In the genomic region with DNA sequence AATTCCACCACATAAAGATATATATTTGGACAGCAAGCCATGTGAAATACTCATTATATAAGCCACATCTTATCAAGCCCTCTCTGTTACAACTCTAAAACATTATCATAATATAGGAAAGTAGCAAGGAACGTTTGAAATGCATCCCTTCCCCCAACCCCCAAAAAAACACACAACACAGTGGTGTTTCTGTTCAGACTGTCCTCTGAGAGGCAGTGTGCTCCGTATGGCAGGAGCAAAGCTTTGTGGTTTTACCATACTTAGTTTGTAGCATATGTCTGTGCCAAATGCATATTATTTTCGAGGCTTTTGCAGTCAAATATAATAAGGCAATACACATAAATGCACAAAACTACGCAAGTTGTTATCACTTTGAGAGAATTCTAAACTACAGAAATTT, we compare ENCODE assay signal across 1 cellular context.
TF ChIP-seq lines count a peak whose summit lies in the region.

No MANE protein-coding gene starts in this region.

TF ChIP-seq in K562, 482 proteins besides CTCF, POLR2A, EP300 and RAD21 (continued from another document):
- TF ChIP-seq, protein P1, sequence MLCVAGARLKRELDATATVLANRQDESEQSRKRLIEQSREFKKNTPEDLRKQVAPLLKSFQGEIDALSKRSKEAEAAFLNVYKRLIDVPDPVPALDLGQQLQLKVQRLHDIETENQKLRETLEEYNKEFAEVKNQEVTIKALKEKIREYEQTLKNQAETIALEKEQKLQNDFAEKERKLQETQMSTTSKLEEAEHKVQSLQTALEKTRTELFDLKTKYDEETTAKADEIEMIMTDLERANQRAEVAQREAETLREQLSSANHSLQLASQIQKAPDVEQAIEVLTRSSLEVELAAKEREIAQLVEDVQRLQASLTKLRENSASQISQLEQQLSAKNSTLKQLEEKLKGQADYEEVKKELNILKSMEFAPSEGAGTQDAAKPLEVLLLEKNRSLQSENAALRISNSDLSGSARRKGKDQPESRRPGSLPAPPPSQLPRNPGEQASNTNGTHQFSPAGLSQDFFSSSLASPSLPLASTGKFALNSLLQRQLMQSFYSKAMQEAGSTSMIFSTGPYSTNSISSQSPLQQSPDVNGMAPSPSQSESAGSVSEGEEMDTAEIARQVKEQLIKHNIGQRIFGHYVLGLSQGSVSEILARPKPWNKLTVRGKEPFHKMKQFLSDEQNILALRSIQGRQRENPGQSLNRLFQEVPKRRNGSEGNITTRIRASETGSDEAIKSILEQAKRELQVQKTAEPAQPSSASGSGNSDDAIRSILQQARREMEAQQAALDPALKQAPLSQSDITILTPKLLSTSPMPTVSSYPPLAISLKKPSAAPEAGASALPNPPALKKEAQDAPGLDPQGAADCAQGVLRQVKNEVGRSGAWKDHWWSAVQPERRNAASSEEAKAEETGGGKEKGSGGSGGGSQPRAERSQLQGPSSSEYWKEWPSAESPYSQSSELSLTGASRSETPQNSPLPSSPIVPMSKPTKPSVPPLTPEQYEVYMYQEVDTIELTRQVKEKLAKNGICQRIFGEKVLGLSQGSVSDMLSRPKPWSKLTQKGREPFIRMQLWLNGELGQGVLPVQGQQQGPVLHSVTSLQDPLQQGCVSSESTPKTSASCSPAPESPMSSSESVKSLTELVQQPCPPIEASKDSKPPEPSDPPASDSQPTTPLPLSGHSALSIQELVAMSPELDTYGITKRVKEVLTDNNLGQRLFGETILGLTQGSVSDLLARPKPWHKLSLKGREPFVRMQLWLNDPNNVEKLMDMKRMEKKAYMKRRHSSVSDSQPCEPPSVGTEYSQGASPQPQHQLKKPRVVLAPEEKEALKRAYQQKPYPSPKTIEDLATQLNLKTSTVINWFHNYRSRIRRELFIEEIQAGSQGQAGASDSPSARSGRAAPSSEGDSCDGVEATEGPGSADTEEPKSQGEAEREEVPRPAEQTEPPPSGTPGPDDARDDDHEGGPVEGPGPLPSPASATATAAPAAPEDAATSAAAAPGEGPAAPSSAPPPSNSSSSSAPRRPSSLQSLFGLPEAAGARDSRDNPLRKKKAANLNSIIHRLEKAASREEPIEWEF (CRISPR knock-in tag; IDR thresholded peaks at IDR 0.05), result no peak
- no peak for TF ChIP-seq HIVEP1 (CRISPR knock-in tag; IDR thresholded peaks at IDR 0.05)
- TF ChIP-seq, protein P2, sequence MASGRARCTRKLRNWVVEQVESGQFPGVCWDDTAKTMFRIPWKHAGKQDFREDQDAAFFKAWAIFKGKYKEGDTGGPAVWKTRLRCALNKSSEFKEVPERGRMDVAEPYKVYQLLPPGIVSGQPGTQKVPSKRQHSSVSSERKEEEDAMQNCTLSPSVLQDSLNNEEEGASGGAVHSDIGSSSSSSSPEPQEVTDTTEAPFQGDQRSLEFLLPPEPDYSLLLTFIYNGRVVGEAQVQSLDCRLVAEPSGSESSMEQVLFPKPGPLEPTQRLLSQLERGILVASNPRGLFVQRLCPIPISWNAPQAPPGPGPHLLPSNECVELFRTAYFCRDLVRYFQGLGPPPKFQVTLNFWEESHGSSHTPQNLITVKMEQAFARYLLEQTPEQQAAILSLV (tag; IDR thresholded peaks at IDR 0.05), result no peak
- TF ChIP-seq ZNF561 (CRISPR knock-in tag; conservative IDR thresholded peaks at IDR 0.05), result no peak
- no peak for TF ChIP-seq PHB (CRISPR knock-in tag; IDR thresholded peaks at IDR 0.05)
- TF ChIP-seq FOXM1 (IDR thresholded peaks at IDR 0.05; ENCODE audit: low read depth), result no peak
- no peak for TF ChIP-seq FOXM1 (CRISPR knock-in tag; IDR thresholded peaks at IDR 0.05; ENCODE audit: low read depth)
- TF ChIP-seq TBL1XR1 (IDR thresholded peaks at IDR 0.05; ENCODE audit: low read length in 2 of 2), result no peak
- TF ChIP-seq, protein P3, sequence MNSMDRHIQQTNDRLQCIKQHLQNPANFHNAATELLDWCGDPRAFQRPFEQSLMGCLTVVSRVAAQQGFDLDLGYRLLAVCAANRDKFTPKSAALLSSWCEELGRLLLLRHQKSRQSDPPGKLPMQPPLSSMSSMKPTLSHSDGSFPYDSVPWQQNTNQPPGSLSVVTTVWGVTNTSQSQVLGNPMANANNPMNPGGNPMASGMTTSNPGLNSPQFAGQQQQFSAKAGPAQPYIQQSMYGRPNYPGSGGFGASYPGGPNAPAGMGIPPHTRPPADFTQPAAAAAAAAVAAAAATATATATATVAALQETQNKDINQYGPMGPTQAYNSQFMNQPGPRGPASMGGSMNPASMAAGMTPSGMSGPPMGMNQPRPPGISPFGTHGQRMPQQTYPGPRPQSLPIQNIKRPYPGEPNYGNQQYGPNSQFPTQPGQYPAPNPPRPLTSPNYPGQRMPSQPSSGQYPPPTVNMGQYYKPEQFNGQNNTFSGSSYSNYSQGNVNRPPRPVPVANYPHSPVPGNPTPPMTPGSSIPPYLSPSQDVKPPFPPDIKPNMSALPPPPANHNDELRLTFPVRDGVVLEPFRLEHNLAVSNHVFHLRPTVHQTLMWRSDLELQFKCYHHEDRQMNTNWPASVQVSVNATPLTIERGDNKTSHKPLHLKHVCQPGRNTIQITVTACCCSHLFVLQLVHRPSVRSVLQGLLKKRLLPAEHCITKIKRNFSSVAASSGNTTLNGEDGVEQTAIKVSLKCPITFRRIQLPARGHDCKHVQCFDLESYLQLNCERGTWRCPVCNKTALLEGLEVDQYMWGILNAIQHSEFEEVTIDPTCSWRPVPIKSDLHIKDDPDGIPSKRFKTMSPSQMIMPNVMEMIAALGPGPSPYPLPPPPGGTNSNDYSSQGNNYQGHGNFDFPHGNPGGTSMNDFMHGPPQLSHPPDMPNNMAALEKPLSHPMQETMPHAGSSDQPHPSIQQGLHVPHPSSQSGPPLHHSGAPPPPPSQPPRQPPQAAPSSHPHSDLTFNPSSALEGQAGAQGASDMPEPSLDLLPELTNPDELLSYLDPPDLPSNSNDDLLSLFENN (IDR thresholded peaks at IDR 0.05; ENCODE audit: low read depth in 2 of 2, low read length in 2 of 2), result no peak
- no peak for TF ChIP-seq POLR2B (IDR thresholded peaks at IDR 0.05; ENCODE audit: low read depth, partially characterized antibody)
- no peak for TF ChIP-seq RBM25 (IDR thresholded peaks at IDR 0.05; ENCODE audit: low read depth, low read length, severe bottlenecking)
- TF ChIP-seq BRD4 (IDR thresholded peaks at IDR 0.05), result no peak
- no peak for TF ChIP-seq NCOR1 (IDR thresholded peaks at IDR 0.05)
- TF ChIP-seq PCBP1 (IDR thresholded peaks at IDR 0.05; ENCODE audit: low read depth, low read length, poor library complexity, severe bottlenecking), result no peak
- TF ChIP-seq, protein P4, sequence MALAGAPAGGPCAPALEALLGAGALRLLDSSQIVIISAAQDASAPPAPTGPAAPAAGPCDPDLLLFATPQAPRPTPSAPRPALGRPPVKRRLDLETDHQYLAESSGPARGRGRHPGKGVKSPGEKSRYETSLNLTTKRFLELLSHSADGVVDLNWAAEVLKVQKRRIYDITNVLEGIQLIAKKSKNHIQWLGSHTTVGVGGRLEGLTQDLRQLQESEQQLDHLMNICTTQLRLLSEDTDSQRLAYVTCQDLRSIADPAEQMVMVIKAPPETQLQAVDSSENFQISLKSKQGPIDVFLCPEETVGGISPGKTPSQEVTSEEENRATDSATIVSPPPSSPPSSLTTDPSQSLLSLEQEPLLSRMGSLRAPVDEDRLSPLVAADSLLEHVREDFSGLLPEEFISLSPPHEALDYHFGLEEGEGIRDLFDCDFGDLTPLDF (CRISPR knock-in tag; IDR thresholded peaks at IDR 0.05), result no peak
